7 cellular contexts compared by ENCODE assay signal in genomic region chr4:2313366-2313765, GRCh38.
"Had no signal": no experiment of that assay in that cellular context is flagged by ENCODE, and none has a peak within 500 bp of the region (broad histone marks: within the 10 kb centered on the region; RNA-seq: fewer than 3 reads in every experiment).

No MANE protein-coding gene starts in this region.

- H3K27ac ChIP-seq: GM23248, HL-60 had no signal

- H3K9me3 ChIP-seq: HAP-1 had no signal

- H3K4me1 ChIP-seq: HAP-1 had no signal

- H3K36me3 ChIP-seq: HAP-1 had no signal

- H3K4me3 ChIP-seq: GM23248, HAP-1 had no signal

- ATAC-seq: HCT116, HepG2 had no signal

- DNase-seq: GM23248, GOT3, HFFc6 had no signal
